1 cellular context compared by ENCODE assay signal in the genomic region with DNA sequence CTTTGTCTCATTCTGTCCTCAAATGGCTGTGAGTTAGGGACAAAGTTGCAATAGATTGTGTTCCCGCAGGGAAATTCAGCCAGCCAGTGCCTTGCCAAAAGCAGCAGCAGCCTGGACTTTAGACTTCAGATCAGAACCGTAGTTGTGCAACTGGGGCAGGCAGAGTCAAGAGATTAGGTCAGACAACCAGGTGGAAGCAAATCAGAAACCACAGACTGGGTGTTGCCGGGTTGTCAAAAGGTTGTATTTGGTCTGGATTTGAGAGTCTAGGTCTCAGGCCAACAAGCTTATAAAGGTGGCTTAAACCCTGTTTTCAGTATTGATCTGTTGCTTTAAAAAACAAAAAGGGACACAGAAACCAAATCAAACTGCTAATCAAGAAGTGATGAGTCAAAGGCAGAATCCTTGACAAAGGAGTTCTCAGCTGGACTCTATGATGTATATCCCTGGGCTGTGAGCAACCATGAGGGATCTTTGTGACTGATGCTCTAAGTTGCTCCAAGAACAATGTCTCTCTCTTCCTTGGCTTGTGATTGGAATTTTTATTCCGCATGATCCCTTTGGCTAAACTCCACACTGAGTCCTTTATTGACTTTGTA.
A peak's percentile ranks its signal among the peaks of the same experiment; 100 is the strongest.
TF ChIP-seq lines count a peak whose summit lies in the region.

No MANE protein-coding gene starts in this region.

TF ChIP-seq in HepG2, 621 proteins besides CTCF, POLR2A, EP300 and RAD21 (continued from another document and continues in another):
- TF ChIP-seq, protein P1, sequence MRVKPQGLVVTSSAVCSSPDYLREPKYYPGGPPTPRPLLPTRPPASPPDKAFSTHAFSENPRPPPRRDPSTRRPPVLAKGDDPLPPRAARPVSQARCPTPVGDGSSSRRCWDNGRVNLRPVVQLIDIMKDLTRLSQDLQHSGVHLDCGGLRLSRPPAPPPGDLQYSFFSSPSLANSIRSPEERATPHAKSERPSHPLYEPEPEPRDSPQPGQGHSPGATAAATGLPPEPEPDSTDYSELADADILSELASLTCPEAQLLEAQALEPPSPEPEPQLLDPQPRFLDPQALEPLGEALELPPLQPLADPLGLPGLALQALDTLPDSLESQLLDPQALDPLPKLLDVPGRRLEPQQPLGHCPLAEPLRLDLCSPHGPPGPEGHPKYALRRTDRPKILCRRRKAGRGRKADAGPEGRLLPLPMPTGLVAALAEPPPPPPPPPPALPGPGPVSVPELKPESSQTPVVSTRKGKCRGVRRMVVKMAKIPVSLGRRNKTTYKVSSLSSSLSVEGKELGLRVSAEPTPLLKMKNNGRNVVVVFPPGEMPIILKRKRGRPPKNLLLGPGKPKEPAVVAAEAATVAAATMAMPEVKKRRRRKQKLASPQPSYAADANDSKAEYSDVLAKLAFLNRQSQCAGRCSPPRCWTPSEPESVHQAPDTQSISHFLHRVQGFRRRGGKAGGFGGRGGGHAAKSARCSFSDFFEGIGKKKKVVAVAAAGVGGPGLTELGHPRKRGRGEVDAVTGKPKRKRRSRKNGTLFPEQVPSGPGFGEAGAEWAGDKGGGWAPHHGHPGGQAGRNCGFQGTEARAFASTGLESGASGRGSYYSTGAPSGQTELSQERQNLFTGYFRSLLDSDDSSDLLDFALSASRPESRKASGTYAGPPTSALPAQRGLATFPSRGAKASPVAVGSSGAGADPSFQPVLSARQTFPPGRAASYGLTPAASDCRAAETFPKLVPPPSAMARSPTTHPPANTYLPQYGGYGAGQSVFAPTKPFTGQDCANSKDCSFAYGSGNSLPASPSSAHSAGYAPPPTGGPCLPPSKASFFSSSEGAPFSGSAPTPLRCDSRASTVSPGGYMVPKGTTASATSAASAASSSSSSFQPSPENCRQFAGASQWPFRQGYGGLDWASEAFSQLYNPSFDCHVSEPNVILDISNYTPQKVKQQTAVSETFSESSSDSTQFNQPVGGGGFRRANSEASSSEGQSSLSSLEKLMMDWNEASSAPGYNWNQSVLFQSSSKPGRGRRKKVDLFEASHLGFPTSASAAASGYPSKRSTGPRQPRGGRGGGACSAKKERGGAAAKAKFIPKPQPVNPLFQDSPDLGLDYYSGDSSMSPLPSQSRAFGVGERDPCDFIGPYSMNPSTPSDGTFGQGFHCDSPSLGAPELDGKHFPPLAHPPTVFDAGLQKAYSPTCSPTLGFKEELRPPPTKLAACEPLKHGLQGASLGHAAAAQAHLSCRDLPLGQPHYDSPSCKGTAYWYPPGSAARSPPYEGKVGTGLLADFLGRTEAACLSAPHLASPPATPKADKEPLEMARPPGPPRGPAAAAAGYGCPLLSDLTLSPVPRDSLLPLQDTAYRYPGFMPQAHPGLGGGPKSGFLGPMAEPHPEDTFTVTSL (CRISPR knock-in tag; IDR thresholded peaks at IDR 0.05; ENCODE audit: borderline replicate concordance) = peak; percentile 90; the same call in 1 of the 2 replicates
- TF ChIP-seq KDM2A (CRISPR knock-in tag; IDR thresholded peaks at IDR 0.05; ENCODE audit: borderline replicate concordance, low read depth) = peak; percentile 26; the same call in 1 of the 2 replicates
- TF ChIP-seq, protein P2, sequence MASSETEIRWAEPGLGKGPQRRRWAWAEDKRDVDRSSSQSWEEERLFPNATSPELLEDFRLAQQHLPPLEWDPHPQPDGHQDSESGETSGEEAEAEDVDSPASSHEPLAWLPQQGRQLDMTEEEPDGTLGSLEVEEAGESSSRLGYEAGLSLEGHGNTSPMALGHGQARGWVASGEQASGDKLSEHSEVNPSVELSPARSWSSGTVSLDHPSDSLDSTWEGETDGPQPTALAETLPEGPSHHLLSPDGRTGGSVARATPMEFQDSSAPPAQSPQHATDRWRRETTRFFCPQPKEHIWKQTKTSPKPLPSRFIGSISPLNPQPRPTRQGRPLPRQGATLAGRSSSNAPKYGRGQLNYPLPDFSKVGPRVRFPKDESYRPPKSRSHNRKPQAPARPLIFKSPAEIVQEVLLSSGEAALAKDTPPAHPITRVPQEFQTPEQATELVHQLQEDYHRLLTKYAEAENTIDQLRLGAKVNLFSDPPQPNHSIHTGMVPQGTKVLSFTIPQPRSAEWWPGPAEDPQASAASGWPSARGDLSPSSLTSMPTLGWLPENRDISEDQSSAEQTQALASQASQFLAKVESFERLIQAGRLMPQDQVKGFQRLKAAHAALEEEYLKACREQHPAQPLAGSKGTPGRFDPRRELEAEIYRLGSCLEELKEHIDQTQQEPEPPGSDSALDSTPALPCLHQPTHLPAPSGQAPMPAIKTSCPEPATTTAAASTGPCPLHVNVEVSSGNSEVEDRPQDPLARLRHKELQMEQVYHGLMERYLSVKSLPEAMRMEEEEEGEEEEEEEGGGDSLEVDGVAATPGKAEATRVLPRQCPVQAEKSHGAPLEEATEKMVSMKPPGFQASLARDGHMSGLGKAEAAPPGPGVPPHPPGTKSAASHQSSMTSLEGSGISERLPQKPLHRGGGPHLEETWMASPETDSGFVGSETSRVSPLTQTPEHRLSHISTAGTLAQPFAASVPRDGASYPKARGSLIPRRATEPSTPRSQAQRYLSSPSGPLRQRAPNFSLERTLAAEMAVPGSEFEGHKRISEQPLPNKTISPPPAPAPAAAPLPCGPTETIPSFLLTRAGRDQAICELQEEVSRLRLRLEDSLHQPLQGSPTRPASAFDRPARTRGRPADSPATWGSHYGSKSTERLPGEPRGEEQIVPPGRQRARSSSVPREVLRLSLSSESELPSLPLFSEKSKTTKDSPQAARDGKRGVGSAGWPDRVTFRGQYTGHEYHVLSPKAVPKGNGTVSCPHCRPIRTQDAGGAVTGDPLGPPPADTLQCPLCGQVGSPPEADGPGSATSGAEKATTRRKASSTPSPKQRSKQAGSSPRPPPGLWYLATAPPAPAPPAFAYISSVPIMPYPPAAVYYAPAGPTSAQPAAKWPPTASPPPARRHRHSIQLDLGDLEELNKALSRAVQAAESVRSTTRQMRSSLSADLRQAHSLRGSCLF (CRISPR knock-in tag; IDR thresholded peaks at IDR 0.05; ENCODE audit: borderline replicate concordance) = no peak
- peak; percentile 72; the same call in 1 of the 2 replicates for TF ChIP-seq ZNF501 (CRISPR knock-in tag; IDR thresholded peaks at IDR 0.05)
- TF ChIP-seq, protein P3, sequence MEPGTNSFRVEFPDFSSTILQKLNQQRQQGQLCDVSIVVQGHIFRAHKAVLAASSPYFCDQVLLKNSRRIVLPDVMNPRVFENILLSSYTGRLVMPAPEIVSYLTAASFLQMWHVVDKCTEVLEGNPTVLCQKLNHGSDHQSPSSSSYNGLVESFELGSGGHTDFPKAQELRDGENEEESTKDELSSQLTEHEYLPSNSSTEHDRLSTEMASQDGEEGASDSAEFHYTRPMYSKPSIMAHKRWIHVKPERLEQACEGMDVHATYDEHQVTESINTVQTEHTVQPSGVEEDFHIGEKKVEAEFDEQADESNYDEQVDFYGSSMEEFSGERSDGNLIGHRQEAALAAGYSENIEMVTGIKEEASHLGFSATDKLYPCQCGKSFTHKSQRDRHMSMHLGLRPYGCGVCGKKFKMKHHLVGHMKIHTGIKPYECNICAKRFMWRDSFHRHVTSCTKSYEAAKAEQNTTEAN (CRISPR knock-in tag; conservative IDR thresholded peaks at IDR 0.05) = 0 out of 2 replicates have a peak, but pooled peaks have one; percentile 17
- TF ChIP-seq TBX2 (CRISPR knock-in tag; IDR thresholded peaks at IDR 0.05; ENCODE audit: borderline replicate concordance) = peak; percentile 86
- no peak for TF ChIP-seq ZNF672 (CRISPR knock-in tag; IDR thresholded peaks at IDR 0.05)
- no peak for TF ChIP-seq KLF13 (CRISPR knock-in tag; IDR thresholded peaks at IDR 0.05)
- TF ChIP-seq TRIM24 (CRISPR knock-in tag; IDR thresholded peaks at IDR 0.05) = peak; percentile 92
- TF ChIP-seq HNF4A (CRISPR knock-in tag; IDR thresholded peaks at IDR 0.05) = peak; percentile 100
- TF ChIP-seq ZNF713 (CRISPR knock-in tag; IDR thresholded peaks at IDR 0.05) = no peak
- TF ChIP-seq, protein P4, sequence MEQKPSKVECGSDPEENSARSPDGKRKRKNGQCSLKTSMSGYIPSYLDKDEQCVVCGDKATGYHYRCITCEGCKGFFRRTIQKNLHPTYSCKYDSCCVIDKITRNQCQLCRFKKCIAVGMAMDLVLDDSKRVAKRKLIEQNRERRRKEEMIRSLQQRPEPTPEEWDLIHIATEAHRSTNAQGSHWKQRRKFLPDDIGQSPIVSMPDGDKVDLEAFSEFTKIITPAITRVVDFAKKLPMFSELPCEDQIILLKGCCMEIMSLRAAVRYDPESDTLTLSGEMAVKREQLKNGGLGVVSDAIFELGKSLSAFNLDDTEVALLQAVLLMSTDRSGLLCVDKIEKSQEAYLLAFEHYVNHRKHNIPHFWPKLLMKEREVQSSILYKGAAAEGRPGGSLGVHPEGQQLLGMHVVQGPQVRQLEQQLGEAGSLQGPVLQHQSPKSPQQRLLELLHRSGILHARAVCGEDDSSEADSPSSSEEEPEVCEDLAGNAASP (CRISPR knock-in tag; IDR thresholded peaks at IDR 0.05; ENCODE audit: borderline replicate concordance) = peak; percentile 95; the same call in 1 of the 2 replicates
- TF ChIP-seq TFE3 (CRISPR knock-in tag; IDR thresholded peaks at IDR 0.05) = 0 out of 2 replicates have a peak, but pooled peaks have one; percentile 39
- peak; percentile 73 for TF ChIP-seq KDM1A (CRISPR knock-in tag; IDR thresholded peaks at IDR 0.05)
- TF ChIP-seq, protein P5, sequence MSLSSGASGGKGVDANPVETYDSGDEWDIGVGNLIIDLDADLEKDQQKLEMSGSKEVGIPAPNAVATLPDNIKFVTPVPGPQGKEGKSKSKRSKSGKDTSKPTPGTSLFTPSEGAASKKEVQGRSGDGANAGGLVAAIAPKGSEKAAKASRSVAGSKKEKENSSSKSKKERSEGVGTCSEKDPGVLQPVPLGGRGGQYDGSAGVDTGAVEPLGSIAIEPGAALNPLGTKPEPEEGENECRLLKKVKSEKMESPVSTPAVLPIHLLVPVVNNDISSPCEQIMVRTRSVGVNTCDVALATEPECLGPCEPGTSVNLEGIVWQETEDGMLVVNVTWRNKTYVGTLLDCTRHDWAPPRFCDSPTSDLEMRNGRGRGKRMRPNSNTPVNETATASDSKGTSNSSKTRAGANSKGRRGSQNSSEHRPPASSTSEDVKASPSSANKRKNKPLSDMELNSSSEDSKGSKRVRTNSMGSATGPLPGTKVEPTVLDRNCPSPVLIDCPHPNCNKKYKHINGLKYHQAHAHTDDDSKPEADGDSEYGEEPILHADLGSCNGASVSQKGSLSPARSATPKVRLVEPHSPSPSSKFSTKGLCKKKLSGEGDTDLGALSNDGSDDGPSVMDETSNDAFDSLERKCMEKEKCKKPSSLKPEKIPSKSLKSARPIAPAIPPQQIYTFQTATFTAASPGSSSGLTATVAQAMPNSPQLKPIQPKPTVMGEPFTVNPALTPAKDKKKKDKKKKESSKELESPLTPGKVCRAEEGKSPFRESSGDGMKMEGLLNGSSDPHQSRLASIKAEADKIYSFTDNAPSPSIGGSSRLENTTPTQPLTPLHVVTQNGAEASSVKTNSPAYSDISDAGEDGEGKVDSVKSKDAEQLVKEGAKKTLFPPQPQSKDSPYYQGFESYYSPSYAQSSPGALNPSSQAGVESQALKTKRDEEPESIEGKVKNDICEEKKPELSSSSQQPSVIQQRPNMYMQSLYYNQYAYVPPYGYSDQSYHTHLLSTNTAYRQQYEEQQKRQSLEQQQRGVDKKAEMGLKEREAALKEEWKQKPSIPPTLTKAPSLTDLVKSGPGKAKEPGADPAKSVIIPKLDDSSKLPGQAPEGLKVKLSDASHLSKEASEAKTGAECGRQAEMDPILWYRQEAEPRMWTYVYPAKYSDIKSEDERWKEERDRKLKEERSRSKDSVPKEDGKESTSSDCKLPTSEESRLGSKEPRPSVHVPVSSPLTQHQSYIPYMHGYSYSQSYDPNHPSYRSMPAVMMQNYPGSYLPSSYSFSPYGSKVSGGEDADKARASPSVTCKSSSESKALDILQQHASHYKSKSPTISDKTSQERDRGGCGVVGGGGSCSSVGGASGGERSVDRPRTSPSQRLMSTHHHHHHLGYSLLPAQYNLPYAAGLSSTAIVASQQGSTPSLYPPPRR (CRISPR knock-in tag; IDR thresholded peaks at IDR 0.05; ENCODE audit: borderline replicate concordance) = peak; percentile 66; the same call in 1 of the 2 replicates
- peak; percentile 50; the same call in 1 of the 2 replicates for TF ChIP-seq EHMT2 (IDR thresholded peaks at IDR 0.05; ENCODE audit: borderline replicate concordance, low read depth, low read length)
- TF ChIP-seq NR2F1 (CRISPR knock-in tag; IDR thresholded peaks at IDR 0.05) = peak; percentile 64 to 69; a peak in 3 of 4 replicates
- TF ChIP-seq, protein P6, sequence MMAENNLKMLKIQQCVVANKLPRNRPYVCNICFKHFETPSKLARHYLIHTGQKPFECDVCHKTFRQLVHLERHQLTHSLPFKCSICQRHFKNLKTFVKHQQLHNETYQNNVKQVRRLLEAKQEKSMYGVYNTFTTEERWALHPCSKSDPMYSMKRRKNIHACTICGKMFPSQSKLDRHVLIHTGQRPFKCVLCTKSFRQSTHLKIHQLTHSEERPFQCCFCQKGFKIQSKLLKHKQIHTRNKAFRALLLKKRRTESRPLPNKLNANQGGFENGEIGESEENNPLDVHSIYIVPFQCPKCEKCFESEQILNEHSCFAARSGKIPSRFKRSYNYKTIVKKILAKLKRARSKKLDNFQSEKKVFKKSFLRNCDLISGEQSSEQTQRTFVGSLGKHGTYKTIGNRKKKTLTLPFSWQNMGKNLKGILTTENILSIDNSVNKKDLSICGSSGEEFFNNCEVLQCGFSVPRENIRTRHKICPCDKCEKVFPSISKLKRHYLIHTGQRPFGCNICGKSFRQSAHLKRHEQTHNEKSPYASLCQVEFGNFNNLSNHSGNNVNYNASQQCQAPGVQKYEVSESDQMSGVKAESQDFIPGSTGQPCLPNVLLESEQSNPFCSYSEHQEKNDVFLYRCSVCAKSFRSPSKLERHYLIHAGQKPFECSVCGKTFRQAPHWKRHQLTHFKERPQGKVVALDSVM (CRISPR knock-in tag; IDR thresholded peaks at IDR 0.05) = 0 out of 2 replicates have a peak, but pooled peaks have one; percentile 40
- TF ChIP-seq SAP130 (CRISPR knock-in tag; IDR thresholded peaks at IDR 0.05; ENCODE audit: low read depth) = peak; percentile 80
- TF ChIP-seq HBP1 (CRISPR knock-in tag; IDR thresholded peaks at IDR 0.05; ENCODE audit: low read depth) = 0 out of 2 replicates have a peak, but pooled peaks have one; percentile 31
